In genomic region chr10:100912609-100913469, GRCh38 we compare ENCODE assay signal across 1 cellular context.
TF ChIP-seq lines count a peak whose summit lies in the region.

A gene with protein sequence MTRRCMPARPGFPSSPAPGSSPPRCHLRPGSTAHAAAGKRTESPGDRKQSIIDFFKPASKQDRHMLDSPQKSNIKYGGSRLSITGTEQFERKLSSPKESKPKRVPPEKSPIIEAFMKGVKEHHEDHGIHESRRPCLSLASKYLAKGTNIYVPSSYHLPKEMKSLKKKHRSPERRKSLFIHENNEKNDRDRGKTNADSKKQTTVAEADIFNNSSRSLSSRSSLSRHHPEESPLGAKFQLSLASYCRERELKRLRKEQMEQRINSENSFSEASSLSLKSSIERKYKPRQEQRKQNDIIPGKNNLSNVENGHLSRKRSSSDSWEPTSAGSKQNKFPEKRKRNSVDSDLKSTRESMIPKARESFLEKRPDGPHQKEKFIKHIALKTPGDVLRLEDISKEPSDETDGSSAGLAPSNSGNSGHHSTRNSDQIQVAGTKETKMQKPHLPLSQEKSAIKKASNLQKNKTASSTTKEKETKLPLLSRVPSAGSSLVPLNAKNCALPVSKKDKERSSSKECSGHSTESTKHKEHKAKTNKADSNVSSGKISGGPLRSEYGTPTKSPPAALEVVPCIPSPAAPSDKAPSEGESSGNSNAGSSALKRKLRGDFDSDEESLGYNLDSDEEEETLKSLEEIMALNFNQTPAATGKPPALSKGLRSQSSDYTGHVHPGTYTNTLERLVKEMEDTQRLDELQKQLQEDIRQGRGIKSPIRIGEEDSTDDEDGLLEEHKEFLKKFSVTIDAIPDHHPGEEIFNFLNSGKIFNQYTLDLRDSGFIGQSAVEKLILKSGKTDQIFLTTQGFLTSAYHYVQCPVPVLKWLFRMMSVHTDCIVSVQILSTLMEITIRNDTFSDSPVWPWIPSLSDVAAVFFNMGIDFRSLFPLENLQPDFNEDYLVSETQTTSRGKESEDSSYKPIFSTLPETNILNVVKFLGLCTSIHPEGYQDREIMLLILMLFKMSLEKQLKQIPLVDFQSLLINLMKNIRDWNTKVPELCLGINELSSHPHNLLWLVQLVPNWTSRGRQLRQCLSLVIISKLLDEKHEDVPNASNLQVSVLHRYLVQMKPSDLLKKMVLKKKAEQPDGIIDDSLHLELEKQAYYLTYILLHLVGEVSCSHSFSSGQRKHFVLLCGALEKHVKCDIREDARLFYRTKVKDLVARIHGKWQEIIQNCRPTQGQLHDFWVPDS (plus strand): TSS chr10:100912963. CDS start chr10:100913111, 148 bp downstream.

TF ChIP-seq in GM23338, 12 proteins besides CTCF, POLR2A, EP300 and RAD21 (continued from another document):
- no peak for TF ChIP-seq ZNF462 (CRISPR knock-in tag; IDR thresholded peaks at IDR 0.05)
